Comparison of ENCODE assay signal across 17 cellular contexts in genomic region chr3:104952160-104952559, GRCh38.
DNase-seq lines count a peak whose midpoint lies in the region; ATAC-seq, FAIRE-seq and TF ChIP-seq lines count a peak whose summit lies in the region.
"Had no signal": no experiment of that assay in that cellular context is flagged by ENCODE, and none has a peak within 500 bp of the region (broad histone marks: within the 10 kb centered on the region; RNA-seq: fewer than 3 reads in every experiment).

No MANE protein-coding gene starts in this region.

- H3K27me3 Mint-ChIP-seq in activated CD8-positive, alpha-beta T cell treated with anti-CD3 and anti-CD28 coated beads for 36 hours, result no peaks in the 10 kb centered on the region

- H3K4me2 ChIP-seq in A549, result peak overlapping the region; percentile 41; the same call in 2 of the 3 replicates

- no peak overlapping the region for H3K4me3 ChIP-seq in A549
- no peak overlapping the region for H3K4me3 ChIP-seq in RWPE2 (ENCODE audit: severe bottlenecking)
- no peak overlapping the region for H3K4me3 ChIP-seq in gastroesophageal sphincter
- H3K4me3 ChIP-seq: GM12878 had no signal

- TF ChIP-seq CTCF in A549 (IDR thresholded peaks at IDR 0.05) (no peak), RWPE2 (IDR thresholded peaks at IDR 0.05; ENCODE audit: poor library complexity, severe bottlenecking) (no peak), gastroesophageal sphincter (IDR thresholded peaks at IDR 0.05) (no peak)
- no peak for TF ChIP-seq CTCF in activated CD8-positive, alpha-beta T cell treated with anti-CD3 and anti-CD28 coated beads for 36 hours (IDR thresholded peaks at IDR 0.05)

- POLR2A ChIA-PET in A549 (lab: Yijun Ruan, JAX), result no interaction called here
- POLR2A ChIA-PET in activated CD8-positive, alpha-beta T cell treated with anti-CD3 and anti-CD28 coated beads for 36 hours (lab: Charles Lee), result no interaction called here

- TF ChIP-seq POLR2A in A549 (IDR thresholded peaks at IDR 0.05; ENCODE audit: low read length) (no peak), gastroesophageal sphincter (IDR thresholded peaks at IDR 0.05) (no peak)

- H3K27me3 ChIP-seq in RWPE2 (ENCODE audit: insufficient read depth, poor library complexity, severe bottlenecking) (no peaks in the 10 kb centered on the region), gastroesophageal sphincter (no peaks in the 10 kb centered on the region)

- CTCF ChIA-PET in A549 (lab: Yijun Ruan, JAX), result interaction anchor here (0.7 to 1.2 kb wide), 2 partner anchors 11 to 1294 kb away, joined by 3 to 5 read pairs; no protein-coding TSS in a partner anchor
- CTCF ChIA-PET in activated CD8-positive, alpha-beta T cell treated with anti-CD3 and anti-CD28 coated beads for 36 hours (lab: Charles Lee), result no interaction called here

- H3K4me1 Mint-ChIP-seq in activated CD8-positive, alpha-beta T cell treated with anti-CD3 and anti-CD28 coated beads for 36 hours (ENCODE audit: low read depth), result no peaks in the 10 kb centered on the region

- no peak for FAIRE-seq in A549 (lab: Jason Lieb, UNC)
- FAIRE-seq: GM12878, GM19239, HTR-8/SVneo had no signal

- H3K27ac ChIP-seq in A549, result peak overlapping the region in 1 of 2 experiments; percentile 4; a peak in 1 of 6 replicates
- peak overlapping the region; percentile 24 for H3K27ac ChIP-seq in RWPE2 (ENCODE audit: poor library complexity, severe bottlenecking)
- peak overlapping the region; percentile 53 for H3K27ac ChIP-seq in epithelial cell of prostate
- no peak overlapping the region for H3K27ac ChIP-seq in gastroesophageal sphincter

- peaks cover 1% of the 10 kb centered on the region for H3K9me3 Mint-ChIP-seq in activated CD8-positive, alpha-beta T cell treated with anti-CD3 and anti-CD28 coated beads for 36 hours

- no peaks in the 10 kb centered on the region for H3K36me3 ChIP-seq in RWPE2 (ENCODE audit: low read depth)
- no peaks in the 10 kb centered on the region for H3K36me3 ChIP-seq in gastroesophageal sphincter

- no peak for ATAC-seq in A549
- ATAC-seq in RWPE2 (ENCODE audit: low read depth), result no peak
- no peak for ATAC-seq in activated CD8-positive, alpha-beta T cell treated with anti-CD3 and anti-CD28 coated beads for 36 hours
- no peak for ATAC-seq in gastroesophageal sphincter
- ATAC-seq: GM12878 had no signal

- TF ChIP-seq EP300 in A549 (IDR thresholded peaks at IDR 0.05), result no peak
- no peak for TF ChIP-seq EP300 in gastroesophageal sphincter (IDR thresholded peaks at IDR 0.05)

- no peaks in the 10 kb centered on the region for H3K36me3 Mint-ChIP-seq in activated CD8-positive, alpha-beta T cell treated with anti-CD3 and anti-CD28 coated beads for 36 hours (ENCODE audit: low read depth)

- H3K9me3 ChIP-seq in A549 (no peaks in the 10 kb centered on the region; the same call in 2 of the 3 replicates), RWPE2 (ENCODE audit: severe bottlenecking) (no peaks in the 10 kb centered on the region), gastroesophageal sphincter (no peaks in the 10 kb centered on the region)

- intact Hi-C loops in activated CD8-positive, alpha-beta T cell treated with anti-CD3 and anti-CD28 coated beads for 36 hours (cut with micrococcal nuclease), result no loop called here

- H3K4me3 Mint-ChIP-seq in activated CD8-positive, alpha-beta T cell treated with anti-CD3 and anti-CD28 coated beads for 36 hours, result no peak overlapping the region

- TF ChIP-seq RAD21 in A549 (conservative IDR thresholded peaks at IDR 0.05 in 1 of 2, IDR thresholded peaks at IDR 0.05 in 1 of 2), result no peak

- DNase-seq in A549 (ENCODE audit: low read depth in 1 of 2, low spot score in 1 of 2), result peak in 1 of 2 experiments; percentile 2
- no peak for DNase-seq in RWPE2 (ENCODE audit: low spot score)
- no peak for DNase-seq in epithelial cell of prostate (ENCODE audit: low read depth, low spot score)
- DNase-seq in non-pigmented ciliary epithelial cell (ENCODE audit: low read depth), result peak; percentile 14
- no peak for DNase-seq in activated CD8-positive, alpha-beta T cell treated with anti-CD3 and anti-CD28 coated beads for 36 hours
- no peak for DNase-seq in NCI-H187 (lab: John Stamatoyannopoulos, UW)
- no peak for DNase-seq in stimulated activated CD4-positive, alpha-beta T cell treated with anti-CD3 and anti-CD28 coated beads, Interleukin-15, amount 100 ng/mL, for 24 hours
- DNase-seq: AML-193; DMS79; NCI-H1436 treated with DMSO at 0.1 percent for 48 hours; NCI-H2107; NCI-H526 treated with DMSO at 0.1 percent for 48 hours; NK-92 treated with Interleukin-12 subunit alpha and Interleukin-12 subunit beta, amount 100 ng/mL, for 24 hours had no signal

- H3K4me1 ChIP-seq in A549 (peaks cover 9% of the 10 kb centered on the region; the same call in 1 of the 3 replicates), RWPE2 (ENCODE audit: insufficient read depth, poor library complexity, severe bottlenecking) (peaks cover 6% of the 10 kb centered on the region), gastroesophageal sphincter (no peaks in the 10 kb centered on the region)

- no peak overlapping the region for H3K27ac Mint-ChIP-seq in activated CD8-positive, alpha-beta T cell treated with anti-CD3 and anti-CD28 coated beads for 36 hours

TF ChIP-seq in A549, 52 proteins besides CTCF, POLR2A, EP300 and RAD21:
- TF ChIP-seq JUNB (IDR thresholded peaks at IDR 0.05) (no peak), MAFK (IDR thresholded peaks at IDR 0.05; ENCODE audit: partially characterized antibody) (peak; percentile 47)

Comparison
In these comparisons a context has a peak if more than half of its experiments do, and no peak if none do; other contexts are left out.
1. H3K27ac ChIP-seq: peak in RWPE2 (single experiment) and epithelial cell of prostate (single experiment); none in gastroesophageal sphincter (0 of 4).